In the genomic region with DNA sequence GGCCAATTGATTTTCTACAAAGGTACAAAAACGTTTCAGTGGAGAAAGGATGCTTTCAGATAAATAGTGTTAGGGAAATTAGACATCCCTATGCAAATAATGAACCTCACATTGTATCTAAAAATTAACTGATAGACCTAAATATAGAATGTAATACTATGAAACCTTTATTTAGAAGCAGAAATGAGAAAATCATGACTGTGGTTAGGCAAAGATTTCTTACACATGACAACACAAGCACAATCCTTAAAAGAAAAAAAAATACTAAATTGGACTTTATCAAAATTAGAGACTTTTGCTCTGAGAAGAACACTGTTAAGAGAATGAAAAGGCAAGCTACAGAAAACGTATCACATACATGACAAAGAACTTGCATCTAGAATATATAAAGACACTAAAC, we compare ENCODE assay signal across 9 cellular contexts. TPM values are rescaled to one million over a fixed set of nuclear protein-coding genes. Genes with fewer than 3 reads are reported as not detected.
"Had no signal": no experiment of that assay in that cellular context is flagged by ENCODE, and none has a peak within 500 bp of the region (broad histone marks: within the 10 kb centered on the region; RNA-seq: fewer than 3 reads in every experiment).

No MANE protein-coding gene starts in this region.

- H3K27ac ChIP-seq: HL-60 had no signal

- ATAC-seq: GM23338, HepG2 had no signal

- H3K4me2 ChIP-seq: GM23338 had no signal

- FAIRE-seq: H1, H54, HepG2 had no signal

- H2AFZ ChIP-seq: GM23338 had no signal

- H3K4me3 ChIP-seq: GM23338 had no signal

- DNase-seq: H9, HCEC 1CT, KBM-7 had no signal

RNA-seq across cellular contexts. Expression of gene SPANXN4, which starts 43.0 kb away (rescaled TPM):
- total RNA-seq: GM23338, H1, H9, HepG2 had no signal
- polyA plus RNA-seq: GM23338, H1, HepG2, IgD-negative memory B cell had no signal
